In genomic region chr7:128876978-128877755, GRCh38 we compare ENCODE assay signal across 12 cellular contexts. TPM values are rescaled to one million over a fixed set of nuclear protein-coding genes. Genes with fewer than 3 reads are reported as not detected.
"Had no signal": no experiment of that assay in that cellular context is flagged by ENCODE, and none has a peak within 500 bp of the region (broad histone marks: within the 10 kb centered on the region; RNA-seq: fewer than 3 reads in every experiment).

No MANE protein-coding gene starts in this region.

- H3K27ac ChIP-seq: cardiac muscle cell, colonic mucosa, foreskin keratinocyte, neutrophil, uterus had no signal

- H3K4me3 Mint-ChIP-seq: activated CD4-positive, alpha-beta memory T cell treated with anti-CD3 and anti-CD28 coated beads for 36 hours; activated T-cell treated with anti-CD3 and anti-CD28 coated beads, Interleukin-2, amount 50 U/mL, for 4 hours; naive thymus-derived CD8-positive, alpha-beta T cell had no signal

- H3K9me3 ChIP-seq: colonic mucosa, neutrophil, uterus had no signal

- H3K36me3 Mint-ChIP-seq: activated CD4-positive, alpha-beta memory T cell treated with anti-CD3 and anti-CD28 coated beads for 36 hours; naive thymus-derived CD8-positive, alpha-beta T cell had no signal

- H3K4me1 ChIP-seq: colonic mucosa, uterus had no signal

- H3K36me3 ChIP-seq: cardiac muscle cell, colonic mucosa, neutrophil, uterus had no signal

- ATAC-seq: activated T-cell treated with anti-CD3 and anti-CD28 coated beads, Interleukin-2, amount 50 U/mL, for 4 hours; naive thymus-derived CD8-positive, alpha-beta T cell; SK-N-SH treated with all-trans-retinoic acid at 6 μM for 48 hours had no signal

- H3K27me3 ChIP-seq: cardiac muscle cell, colonic mucosa, foreskin keratinocyte, uterus had no signal

- H3K4me3 ChIP-seq: cardiac muscle cell, colonic mucosa, uterus had no signal

- H3K27ac Mint-ChIP-seq: activated CD4-positive, alpha-beta memory T cell treated with anti-CD3 and anti-CD28 coated beads for 36 hours; naive thymus-derived CD8-positive, alpha-beta T cell had no signal

- H3K27me3 Mint-ChIP-seq: activated CD4-positive, alpha-beta memory T cell treated with anti-CD3 and anti-CD28 coated beads for 36 hours had no signal

- H3K9me3 Mint-ChIP-seq: activated CD4-positive, alpha-beta memory T cell treated with anti-CD3 and anti-CD28 coated beads for 36 hours; activated T-cell treated with anti-CD3 and anti-CD28 coated beads, Interleukin-2, amount 50 U/mL, for 4 hours; naive thymus-derived CD8-positive, alpha-beta T cell had no signal

- DNase-seq: activated CD4-positive, alpha-beta memory T cell treated with anti-CD3 and anti-CD28 coated beads for 36 hours; activated effector memory CD4-positive, alpha-beta T cell treated with Interleukin-2 at 50 U/mL for 16 hours; activated naive CD4-positive, alpha-beta T cell treated with anti-CD3 and anti-CD28 coated beads, Interleukin-2, amount 50 U/mL, for 16 hours; activated T-cell treated with anti-CD3 and anti-CD28 coated beads, Interleukin-2, amount 50 U/mL, for 4 hours; foreskin keratinocyte; glutamatergic neuron; uterus had no signal

RNA-seq across cellular contexts. Expression of gene KCP, which starts 33.3 kb away (rescaled TPM):
- total RNA-seq: foreskin keratinocyte had no signal
- polyA plus RNA-seq: naive thymus-derived CD8-positive, alpha-beta T cell had no signal

RNA-seq across cellular contexts. Expression of gene FLNC, which starts 47.0 kb away (rescaled TPM):
- total RNA-seq: naive thymus-derived CD8-positive, alpha-beta T cell had no signal
